In genomic region chr15:83305696-83306291, GRCh38 we compare ENCODE assay signal across 13 cellular contexts. TPM values are rescaled to one million over a fixed set of nuclear protein-coding genes. Genes with fewer than 3 reads are reported as not detected.
DNase-seq lines count a peak whose midpoint lies in the region; ATAC-seq and TF ChIP-seq lines count a peak whose summit lies in the region.
"Had no signal": no experiment of that assay in that cellular context is flagged by ENCODE, and none has a peak within 500 bp of the region (broad histone marks: within the 10 kb centered on the region; RNA-seq: fewer than 3 reads in every experiment).

No MANE protein-coding gene starts in this region.

- no peak overlapping the region for H3K56ac ChIP-seq in IMR-90 (ENCODE audit: extremely low read depth, insufficient read depth, low read length)

- CTCF ChIA-PET in IMR-90 (lab: Yijun Ruan, JAX) = interaction anchor here (1.5 kb wide), 1 partner anchor 13 kb away, joined by 4 read pairs; no protein-coding TSS in a partner anchor

- H2BK15ac ChIP-seq in IMR-90 (ENCODE audit: low read depth, low read length) = no peak overlapping the region

- no peak overlapping the region for H3K4me3 ChIP-seq in IMR-90 (ENCODE audit: insufficient read depth, low read depth, low read length)
- peak overlapping the region in 1 of 3 donors; percentile 31 for H3K4me3 ChIP-seq in breast epithelium
- no peak overlapping the region for H3K4me3 ChIP-seq in smooth muscle cell
- H3K4me3 ChIP-seq: GM12878, mucosa of descending colon had no signal

- H4K20me1 ChIP-seq in IMR-90 (ENCODE audit: insufficient read depth, low read length) = no peaks in the 10 kb centered on the region
- H4K20me1 ChIP-seq in smooth muscle cell (ENCODE audit: low read depth) = no peaks in the 10 kb centered on the region

- 0 out of 2 replicates have a peak overlapping the region, but pooled peaks have one; percentile 11 for H4K91ac ChIP-seq in IMR-90 (ENCODE audit: insufficient read depth, low read depth, low read length)

- no peak for TF ChIP-seq CTCF in IMR-90 (conservative IDR thresholded peaks at IDR 0.05; ENCODE audit: low read depth, low read length)
- TF ChIP-seq CTCF in breast epithelium (IDR thresholded peaks at IDR 0.05) = no peak
- no peak for TF ChIP-seq CTCF in smooth muscle cell (IDR thresholded peaks at IDR 0.05; ENCODE audit: borderline replicate concordance, insufficient read depth, poor library complexity, severe bottlenecking)

- 0 out of 4 replicates have a peak overlapping the region, but pooled peaks of 1 of the 2 experiments have one; percentile 10 for H4K8ac ChIP-seq in IMR-90 (ENCODE audit: low read depth in 2 of 2, low read length in 2 of 2)

- no peak overlapping the region for H2BK5ac ChIP-seq in IMR-90 (ENCODE audit: low read depth, low read length, poor library complexity, severe bottlenecking)

- TF ChIP-seq POLR2A in IMR-90 (IDR thresholded peaks at IDR 0.05; ENCODE audit: low read depth, low read length) = no peak
- TF ChIP-seq POLR2A in breast epithelium (IDR thresholded peaks at IDR 0.05) = no peak

- H3K79me1 ChIP-seq in IMR-90 (ENCODE audit: low read depth in 1 of 2, low read length in 2 of 2) = no peaks in the 10 kb centered on the region

- no peak overlapping the region for H2AK5ac ChIP-seq in IMR-90 (ENCODE audit: low read depth, low read length)

- no peaks in the 10 kb centered on the region for H3K36me3 ChIP-seq in IMR-90 (ENCODE audit: control insufficient read depth, insufficient read depth, low read length)
- no peaks in the 10 kb centered on the region for H3K36me3 ChIP-seq in breast epithelium
- H3K36me3 ChIP-seq in smooth muscle cell (ENCODE audit: low read depth) = no peaks in the 10 kb centered on the region

- POLR2A ChIA-PET in IMR-90 (lab: Charles Lee; ENCODE audit: unreplicated experiment) = no interaction called here

- no peak overlapping the region for H2BK120ac ChIP-seq in IMR-90 (ENCODE audit: low read depth, low read length)

- H3K18ac ChIP-seq in IMR-90 (ENCODE audit: low read depth, low read length) = no peak overlapping the region

- no peaks in the 10 kb centered on the region for H3K9me3 ChIP-seq in IMR-90 (ENCODE audit: control insufficient read depth, insufficient read depth, low read length)
- H3K9me3 ChIP-seq in breast epithelium = no peaks in the 10 kb centered on the region
- no peaks in the 10 kb centered on the region for H3K9me3 ChIP-seq in smooth muscle cell (replicated peaks; ENCODE audit: low read depth)
- H3K9me3 ChIP-seq: mucosa of descending colon had no signal

- intact Hi-C loops in IMR-90 (cut with micrococcal nuclease) (no loop called here), breast epithelium (cut with DNase I; ENCODE audit: low total_unique reads) (no loop called here)

- peak; percentile 34 for ATAC-seq in IMR-90 (ENCODE audit: low read depth)
- ATAC-seq in GM18867 (IDR thresholded peaks at IDR 0.05; ENCODE audit: unreplicated experiment) = no peak
- no peak for ATAC-seq in HG03520 (IDR thresholded peaks at IDR 0.05; ENCODE audit: unreplicated experiment)
- no peak for ATAC-seq in HG03571 (IDR thresholded peaks at IDR 0.05; ENCODE audit: unreplicated experiment)
- ATAC-seq: GM12878, mucosa of descending colon had no signal

- H4K5ac ChIP-seq in IMR-90 (ENCODE audit: low read depth, low read length) = no peak overlapping the region; the same call in 1 of the 2 replicates

- H3K9ac ChIP-seq in IMR-90 (ENCODE audit: low read depth, low read length) = no peak overlapping the region
- peak overlapping the region; percentile 46 for H3K9ac ChIP-seq in smooth muscle cell (ENCODE audit: low read depth)

- peaks cover 7% of the 10 kb centered on the region for H3F3A ChIP-seq in smooth muscle cell (ENCODE audit: low read depth)

- H3K23ac ChIP-seq in IMR-90 (ENCODE audit: low read depth, low read length) = 0 out of 2 replicates have a peak overlapping the region, but pooled peaks have one; percentile 41

- in situ Hi-C loops in IMR-90 (cut with MboI; ENCODE audit: low sequenced_read_pairs) = no loop called here

- dilution Hi-C loops in IMR-90 (cut with HindIII; ENCODE audit: low sequenced_read_pairs, unreplicated experiment) = no loop called here

- no peak overlapping the region for H2AK9ac ChIP-seq in IMR-90 (replicated peaks; ENCODE audit: low read depth, low read length, poor library complexity)

- H3K4ac ChIP-seq in IMR-90 (ENCODE audit: low read depth, low read length) = no peak overlapping the region

- H3K27ac ChIP-seq in IMR-90 (ENCODE audit: insufficient read depth, low read length) = no peak overlapping the region
- H3K27ac ChIP-seq in breast epithelium = peak overlapping the region; percentile 10 to 23
- peak overlapping the region; percentile 49 for H3K27ac ChIP-seq in smooth muscle cell (ENCODE audit: low read depth)

- H3K14ac ChIP-seq in IMR-90 (replicated peaks; ENCODE audit: low read depth, low read length) = no peak overlapping the region

- H2AFZ ChIP-seq in IMR-90 (replicated peaks; ENCODE audit: low read length, poor library complexity) (peak overlapping the region; percentile 54), smooth muscle cell (ENCODE audit: low read depth) (peak overlapping the region; percentile 32)

- TF ChIP-seq RAD21 in IMR-90 (IDR thresholded peaks at IDR 0.05; ENCODE audit: low read length) = no peak

- H3K27me3 ChIP-seq in IMR-90 (ENCODE audit: control insufficient read depth, insufficient read depth, low read length) (no peaks in the 10 kb centered on the region; the same call in 1 of the 2 replicates), breast epithelium (no peaks in the 10 kb centered on the region), smooth muscle cell (ENCODE audit: low read depth) (no peaks in the 10 kb centered on the region)

- WGBS in IMR-90 (ENCODE audit: extremely low coverage in 2 of 2, insufficient read length in 1 of 2), 2 experiments = 0% methylated on average over 2 of the region's 11 CpGs; no CpG with 5 or more reads in 1 of the 2 experiments
- WGBS in smooth muscle cell (ENCODE audit: low lambda C conversion rate) = 13% methylated on average over 11 of the region's 11 CpGs

- DNase-seq in IMR-90 = peak; percentile 57
- DNase-seq in breast epithelium (ENCODE audit: low spot score in 2 of 2) = peak in 1 of 2 donors; percentile 35
- DNase-seq in left kidney (ENCODE audit: low read depth, low spot score) = peak; percentile 95
- DNase-seq in smooth muscle cell (lab: John Stamatoyannopoulos, UW; ENCODE audit: unreplicated experiment) = no peak
- no peak for DNase-seq in NCI-H1694 (lab: John Stamatoyannopoulos, UW)
- DNase-seq: COR-L47, dermis blood vessel endothelial cell, mucosa of descending colon had no signal

- H3K4me2 ChIP-seq in IMR-90 (ENCODE audit: low read depth, low read length) = peak overlapping the region; percentile 62
- H3K4me2 ChIP-seq in smooth muscle cell = peak overlapping the region; percentile 61

- H3K79me2 ChIP-seq in smooth muscle cell (ENCODE audit: low read depth) = no peaks in the 10 kb centered on the region

- peaks cover 10% of the 10 kb centered on the region; the same call in 1 of the 2 replicates for H3K4me1 ChIP-seq in IMR-90 (ENCODE audit: control insufficient read depth, insufficient read depth, low read length)
- H3K4me1 ChIP-seq in breast epithelium = no peaks in the 10 kb centered on the region
- H3K4me1 ChIP-seq in smooth muscle cell (ENCODE audit: low read depth) = peaks cover 15% of the 10 kb centered on the region

- H3K9me1 ChIP-seq in IMR-90 (ENCODE audit: insufficient read depth, low read length) = 0 out of 2 replicates have a peak, but pooled peaks cover 4% of the 10 kb centered on the region

- H2BK20ac ChIP-seq in IMR-90 (ENCODE audit: low read depth, low read length) = no peak overlapping the region

- no TSS peak for BruUV-seq in IMR-90 (replicated peaks; lab: Mats Ljungman, UMichigan)

TF ChIP-seq in IMR-90, 13 proteins besides CTCF, POLR2A, EP300 and RAD21 (continues in another document):
- TF ChIP-seq CEBPB (IDR thresholded peaks at IDR 0.05; ENCODE audit: low read depth, low read length) (no peak), MAFK (IDR thresholded peaks at IDR 0.05; ENCODE audit: low read depth, low read length) (no peak), MXI1 (IDR thresholded peaks at IDR 0.05; ENCODE audit: borderline replicate concordance, low read depth, low read length) (no peak), NFE2L2 (IDR thresholded peaks at IDR 0.05; ENCODE audit: low read depth, low read length) (no peak), FOS (IDR thresholded peaks at IDR 0.05; ENCODE audit: low read depth, low read length) (no peak), RCOR1 (IDR thresholded peaks at IDR 0.05; ENCODE audit: insufficient replicate concordance, low read length) (no peak), SMC3 (IDR thresholded peaks at IDR 0.05; ENCODE audit: low read depth, low read length) (no peak), CHD1 (IDR thresholded peaks at IDR 0.05; ENCODE audit: low read depth, low read length) (no peak), USF2 (IDR thresholded peaks at IDR 0.05; ENCODE audit: low read depth, low read length) (no peak), RFX5 (IDR thresholded peaks at IDR 0.05; ENCODE audit: low read depth, low read length) (no peak), MAZ (IDR thresholded peaks at IDR 0.05; ENCODE audit: borderline replicate concordance, low read depth, low read length) (no peak)
- TF ChIP-seq, protein P1, sequence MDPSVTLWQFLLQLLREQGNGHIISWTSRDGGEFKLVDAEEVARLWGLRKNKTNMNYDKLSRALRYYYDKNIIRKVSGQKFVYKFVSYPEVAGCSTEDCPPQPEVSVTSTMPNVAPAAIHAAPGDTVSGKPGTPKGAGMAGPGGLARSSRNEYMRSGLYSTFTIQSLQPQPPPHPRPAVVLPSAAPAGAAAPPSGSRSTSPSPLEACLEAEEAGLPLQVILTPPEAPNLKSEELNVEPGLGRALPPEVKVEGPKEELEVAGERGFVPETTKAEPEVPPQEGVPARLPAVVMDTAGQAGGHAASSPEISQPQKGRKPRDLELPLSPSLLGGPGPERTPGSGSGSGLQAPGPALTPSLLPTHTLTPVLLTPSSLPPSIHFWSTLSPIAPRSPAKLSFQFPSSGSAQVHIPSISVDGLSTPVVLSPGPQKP (IDR thresholded peaks at IDR 0.05; ENCODE audit: borderline replicate concordance, low read depth, low read length) = no peak

RNA-seq across cellular contexts. Expression of gene BNC1, which starts 21.3 kb away (rescaled TPM):
- 0.28 and 0.54 TPM in 2 replicates for total RNA-seq in IMR-90 (2012; rRNA removed)
- 0.34 and 0.38 TPM in 2 replicates for polyA plus RNA-seq in IMR-90 (2012; rRNA removed)
- polyA plus RNA-seq in IMR-90 (2012; cell fraction: cytosol; rRNA removed) = 0.20 and 0.21 TPM in 2 replicates
- 0.33 and 1.1 TPM in 2 replicates for polyA plus RNA-seq in IMR-90 (2012; cell fraction: nucleus; rRNA removed; ENCODE audit: low replicate concordance)
- total RNA-seq in breast epithelium = 10 to 100 TPM in 1 of 3 donors, 1 to 10 TPM in 1, under 1 TPM in 1; 0.48 to 10.7 (median 1.6) TPM
- 2.2 and 4.3 TPM in 2 replicates for total RNA-seq in smooth muscle cell
- polyA plus RNA-seq in smooth muscle cell = 0.42 and 1.2 TPM in 2 replicates
- total RNA-seq: GM12878, NCI-H460 had no signal

Comparison
In these comparisons a context has a peak if more than half of its experiments do, and no peak if none do; other contexts are left out.
1. DNase-seq: peak in IMR-90 (single experiment) and left kidney (single experiment); none in smooth muscle cell (single experiment) and NCI-H1694 (single experiment).